8 cellular contexts compared by ENCODE assay signal in the genomic region with DNA sequence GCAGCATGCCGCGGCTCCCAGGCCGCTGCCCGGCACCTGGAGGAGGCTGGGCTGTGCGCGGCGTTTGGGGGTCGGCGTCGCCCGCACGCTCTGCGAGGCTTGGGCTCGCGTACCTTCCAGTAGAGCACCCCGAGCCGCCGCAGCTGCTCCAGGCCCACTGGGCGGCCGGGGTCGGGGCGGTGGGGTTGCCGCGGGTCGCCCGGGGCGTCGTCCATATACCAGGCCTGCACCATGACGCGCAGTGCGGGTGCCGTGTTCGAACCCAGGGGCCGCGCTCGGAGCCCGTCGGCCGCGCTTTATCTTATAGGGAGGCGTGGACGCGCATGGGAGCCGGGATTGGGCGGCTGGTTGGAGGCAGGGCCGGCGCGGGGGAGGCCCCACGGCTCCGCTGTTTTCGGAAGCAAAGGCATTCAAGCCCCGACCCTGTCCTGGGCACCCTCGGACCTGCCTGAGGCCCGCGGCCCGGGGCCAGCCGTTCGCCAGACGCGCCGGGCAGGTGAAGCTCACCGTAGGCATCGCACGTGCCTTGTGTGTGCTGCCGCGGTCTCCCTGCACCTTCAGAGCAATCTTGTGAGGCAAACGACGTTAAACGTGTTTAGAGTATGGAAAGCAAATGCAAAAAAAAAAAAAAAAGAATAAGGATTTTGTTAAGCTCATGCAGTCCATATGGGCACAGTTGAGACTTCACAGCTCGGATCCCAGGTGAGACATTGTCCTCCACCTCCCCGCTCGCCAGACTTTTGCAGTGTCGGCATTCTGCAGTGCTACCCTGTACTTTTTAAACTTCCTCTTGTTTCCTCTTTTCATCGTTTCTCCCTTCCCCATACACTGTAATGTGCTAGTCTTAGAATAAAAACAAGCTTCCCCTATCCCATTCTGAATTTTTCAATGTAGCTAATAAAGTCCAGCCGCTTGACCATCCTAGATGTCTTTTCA. TPM values are rescaled to one million over a fixed set of nuclear protein-coding genes. Genes with fewer than 3 reads are reported as not detected.
DNase-seq lines count a peak whose midpoint lies in the region; ATAC-seq and TF ChIP-seq lines count a peak whose summit lies in the region.

A gene with protein sequence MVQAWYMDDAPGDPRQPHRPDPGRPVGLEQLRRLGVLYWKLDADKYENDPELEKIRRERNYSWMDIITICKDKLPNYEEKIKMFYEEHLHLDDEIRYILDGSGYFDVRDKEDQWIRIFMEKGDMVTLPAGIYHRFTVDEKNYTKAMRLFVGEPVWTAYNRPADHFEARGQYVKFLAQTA (minus strand): TSS at position 277 of the 936 bp plus-strand sequence. CDS start 44 bp downstream, at position 233.

- H3K9ac ChIP-seq in liver (ENCODE audit: low read depth in 1 of 2, low read length in 2 of 2): peak within 1 kb of the TSS; percentile 75 to 88

- H3K4me3 Mint-ChIP-seq in activated CD4-positive, alpha-beta T cell treated with anti-CD3 and anti-CD28 coated beads, Interleukin-2, amount 10 ng/mL, durations not matched to agents 7 days and 5 days: peak within 1 kb of the TSS; percentile 93

- TF ChIP-seq RAD21 in liver (IDR thresholded peaks at IDR 0.05): peak in 1 of 2 donors; percentile 35

- no peaks in the 10 kb centered on the region for H3K9me3 ChIP-seq in liver (ENCODE audit: control insufficient read depth in 4 of 4, low read length in 3 of 4)

- TF ChIP-seq CTCF in liver (IDR thresholded peaks at IDR 0.05; ENCODE audit: low read depth, low read length, missing input control): no peak

- POLR2A ChIA-PET in activated CD4-positive, alpha-beta T cell treated with anti-CD3 and anti-CD28 coated beads, Interleukin-2, amount 10 ng/mL, durations not matched to agents 7 days and 5 days (lab: Charles Lee): interaction anchor here (1.3 kb wide), 1 partner anchor 39 kb away, joined by 3 read pairs; a partner anchor contains a TSS

- no peaks in the 10 kb centered on the region for H3K36me3 ChIP-seq in liver (ENCODE audit: control insufficient read depth in 4 of 4, insufficient read depth in 3 of 4, low read depth in 1 of 4, low read length in 3 of 4)

- 1% methylated on average over 75 of the region's 75 CpGs for WGBS in liver

- peaks cover 11% of the 10 kb centered on the region for H3K9me3 Mint-ChIP-seq in activated CD4-positive, alpha-beta T cell treated with anti-CD3 and anti-CD28 coated beads, Interleukin-2, amount 10 ng/mL, durations not matched to agents 7 days and 5 days

- H3K4me1 ChIP-seq in liver (ENCODE audit: control insufficient read depth in 4 of 4, insufficient read depth in 4 of 4, low read length in 3 of 4): peaks cover 14 to 68% (median 55%) of the 10 kb centered on the region in 4 donors

- CTCF ChIA-PET in activated CD4-positive, alpha-beta T cell treated with anti-CD3 and anti-CD28 coated beads, Interleukin-2, amount 10 ng/mL, durations not matched to agents 7 days and 5 days (lab: Charles Lee): interaction anchor here (1.3 kb wide), 1 partner anchor 132 kb away, joined by 4 read pairs; no protein-coding TSS in a partner anchor

- H3K36me3 Mint-ChIP-seq in activated CD4-positive, alpha-beta T cell treated with anti-CD3 and anti-CD28 coated beads, Interleukin-2, amount 10 ng/mL, durations not matched to agents 7 days and 5 days (ENCODE audit: low read depth): peaks cover 25% of the 10 kb centered on the region

- H3K27ac ChIP-seq in liver (ENCODE audit: low read depth in 1 of 2, low read length in 2 of 2): peak within 1 kb of the TSS; percentile 98 to 99

- peak within 1 kb of the TSS; percentile 59 to 92 (median 87) for H3K4me3 ChIP-seq in liver (ENCODE audit: low read depth in 1 of 3, low read length in 3 of 3)

- peak within 1 kb of the TSS; percentile 91 for H3K27ac Mint-ChIP-seq in activated CD4-positive, alpha-beta T cell treated with anti-CD3 and anti-CD28 coated beads, Interleukin-2, amount 10 ng/mL, durations not matched to agents 7 days and 5 days

- no peaks in the 10 kb centered on the region for H3K27me3 ChIP-seq in liver (ENCODE audit: control insufficient read depth in 4 of 4, insufficient read depth in 4 of 4, low read length in 3 of 4)

- ATAC-seq in GM18909 (IDR thresholded peaks at IDR 0.05; ENCODE audit: poor library complexity, unreplicated experiment) (peak; percentile 67), HG03139 (IDR thresholded peaks at IDR 0.05; ENCODE audit: unreplicated experiment) (peak; percentile 50)

- peak; percentile 46 to 69 for DNase-seq in AML-193 (lab: John Stamatoyannopoulos, UW)
- DNase-seq in NCI-H460 (ENCODE audit: extremely low read depth, low read depth): peak; percentile 65
- DNase-seq in activated CD4-positive, alpha-beta T cell treated with anti-CD3 and anti-CD28 coated beads, Interleukin-2, amount 10 ng/mL, durations not matched to agents 7 days and 5 days: peak; percentile 86
- DNase-seq in dermis blood vessel endothelial cell: peak; percentile 81
- DNase-seq in stimulated activated CD4-positive, alpha-beta T cell treated with anti-CD3 and anti-CD28 coated beads, Interleukin-4, amount 100 ng/mL, for 4 hours: peak; percentile 70 to 75

- H3K27me3 Mint-ChIP-seq in activated CD4-positive, alpha-beta T cell treated with anti-CD3 and anti-CD28 coated beads, Interleukin-2, amount 10 ng/mL, durations not matched to agents 7 days and 5 days: no peaks in the 10 kb centered on the region

- H3K4me1 Mint-ChIP-seq in activated CD4-positive, alpha-beta T cell treated with anti-CD3 and anti-CD28 coated beads, Interleukin-2, amount 10 ng/mL, durations not matched to agents 7 days and 5 days: peaks cover 30% of the 10 kb centered on the region

TF ChIP-seq in liver, 16 proteins besides CTCF, POLR2A, EP300 and RAD21 (continues in another document):
- TF ChIP-seq HNF4A (conservative IDR thresholded peaks at IDR 0.05) (peak in 1 of 2 donors; percentile 14), RXRA (IDR thresholded peaks at IDR 0.05) (peak in 1 of 2 donors; percentile 27), EGR1 (IDR thresholded peaks at IDR 0.05; ENCODE audit: low read depth in 2 of 2) (peak in 1 of 2 donors; percentile 63), HNF4G (IDR thresholded peaks at IDR 0.05) (no peak), GABPA (IDR thresholded peaks at IDR 0.05 in 1 of 2, conservative IDR thresholded peaks at IDR 0.05 in 1 of 2) (no peak), NR2F2 (IDR thresholded peaks at IDR 0.05) (no peak), TAF1 (conservative IDR thresholded peaks at IDR 0.05) (peak; percentile 71), YY1 (IDR thresholded peaks at IDR 0.05) (peak; percentile 38), FOXA2 (IDR thresholded peaks at IDR 0.05) (no peak), JUND (IDR thresholded peaks at IDR 0.05) (no peak), SP1 (IDR thresholded peaks at IDR 0.05) (no peak)
- TF ChIP-seq, protein P1, sequence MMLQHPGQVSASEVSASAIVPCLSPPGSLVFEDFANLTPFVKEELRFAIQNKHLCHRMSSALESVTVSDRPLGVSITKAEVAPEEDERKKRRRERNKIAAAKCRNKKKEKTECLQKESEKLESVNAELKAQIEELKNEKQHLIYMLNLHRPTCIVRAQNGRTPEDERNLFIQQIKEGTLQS (IDR thresholded peaks at IDR 0.05): no peak
- TF ChIP-seq, protein P2, sequence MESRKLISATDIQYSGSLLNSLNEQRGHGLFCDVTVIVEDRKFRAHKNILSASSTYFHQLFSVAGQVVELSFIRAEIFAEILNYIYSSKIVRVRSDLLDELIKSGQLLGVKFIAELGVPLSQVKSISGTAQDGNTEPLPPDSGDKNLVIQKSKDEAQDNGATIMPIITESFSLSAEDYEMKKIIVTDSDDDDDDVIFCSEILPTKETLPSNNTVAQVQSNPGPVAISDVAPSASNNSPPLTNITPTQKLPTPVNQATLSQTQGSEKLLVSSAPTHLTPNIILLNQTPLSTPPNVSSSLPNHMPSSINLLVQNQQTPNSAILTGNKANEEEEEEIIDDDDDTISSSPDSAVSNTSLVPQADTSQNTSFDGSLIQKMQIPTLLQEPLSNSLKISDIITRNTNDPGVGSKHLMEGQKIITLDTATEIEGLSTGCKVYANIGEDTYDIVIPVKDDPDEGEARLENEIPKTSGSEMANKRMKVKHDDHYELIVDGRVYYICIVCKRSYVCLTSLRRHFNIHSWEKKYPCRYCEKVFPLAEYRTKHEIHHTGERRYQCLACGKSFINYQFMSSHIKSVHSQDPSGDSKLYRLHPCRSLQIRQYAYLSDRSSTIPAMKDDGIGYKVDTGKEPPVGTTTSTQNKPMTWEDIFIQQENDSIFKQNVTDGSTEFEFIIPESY (IDR thresholded peaks at IDR 0.05): no peak
- TF ChIP-seq, protein P3, sequence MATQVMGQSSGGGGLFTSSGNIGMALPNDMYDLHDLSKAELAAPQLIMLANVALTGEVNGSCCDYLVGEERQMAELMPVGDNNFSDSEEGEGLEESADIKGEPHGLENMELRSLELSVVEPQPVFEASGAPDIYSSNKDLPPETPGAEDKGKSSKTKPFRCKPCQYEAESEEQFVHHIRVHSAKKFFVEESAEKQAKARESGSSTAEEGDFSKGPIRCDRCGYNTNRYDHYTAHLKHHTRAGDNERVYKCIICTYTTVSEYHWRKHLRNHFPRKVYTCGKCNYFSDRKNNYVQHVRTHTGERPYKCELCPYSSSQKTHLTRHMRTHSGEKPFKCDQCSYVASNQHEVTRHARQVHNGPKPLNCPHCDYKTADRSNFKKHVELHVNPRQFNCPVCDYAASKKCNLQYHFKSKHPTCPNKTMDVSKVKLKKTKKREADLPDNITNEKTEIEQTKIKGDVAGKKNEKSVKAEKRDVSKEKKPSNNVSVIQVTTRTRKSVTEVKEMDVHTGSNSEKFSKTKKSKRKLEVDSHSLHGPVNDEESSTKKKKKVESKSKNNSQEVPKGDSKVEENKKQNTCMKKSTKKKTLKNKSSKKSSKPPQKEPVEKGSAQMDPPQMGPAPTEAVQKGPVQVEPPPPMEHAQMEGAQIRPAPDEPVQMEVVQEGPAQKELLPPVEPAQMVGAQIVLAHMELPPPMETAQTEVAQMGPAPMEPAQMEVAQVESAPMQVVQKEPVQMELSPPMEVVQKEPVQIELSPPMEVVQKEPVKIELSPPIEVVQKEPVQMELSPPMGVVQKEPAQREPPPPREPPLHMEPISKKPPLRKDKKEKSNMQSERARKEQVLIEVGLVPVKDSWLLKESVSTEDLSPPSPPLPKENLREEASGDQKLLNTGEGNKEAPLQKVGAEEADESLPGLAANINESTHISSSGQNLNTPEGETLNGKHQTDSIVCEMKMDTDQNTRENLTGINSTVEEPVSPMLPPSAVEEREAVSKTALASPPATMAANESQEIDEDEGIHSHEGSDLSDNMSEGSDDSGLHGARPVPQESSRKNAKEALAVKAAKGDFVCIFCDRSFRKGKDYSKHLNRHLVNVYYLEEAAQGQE (IDR thresholded peaks at IDR 0.05): peak; percentile 54

RNA-seq across cellular contexts. Expression of the gene that starts here (rescaled TPM):
- total RNA-seq in NCI-H460 (2014; rRNA removed; shearing (Covaris generic)): 27.7 and 28.5 TPM in 2 replicates
- 32.6 and 39.6 TPM in 2 replicates for polyA plus RNA-seq in NCI-H460 (2014; cell fraction: nucleus; rRNA removed)
- 10 to 100 TPM; 45.7 to 48.2 TPM for total RNA-seq in activated CD4-positive, alpha-beta T cell treated with anti-CD3 and anti-CD28 coated beads, Interleukin-2, amount 10 ng/mL, durations not matched to agents 7 days and 5 days
- 50.9 and 68.4 TPM in 2 replicates for total RNA-seq in dermis blood vessel endothelial cell
- total RNA-seq in liver: 100 to 1,000 TPM in 1 of 2 donors, 10 to 100 TPM in 1; 56.2 to 154 TPM
- 100 to 1,000 TPM; 163 to 660 TPM for polyA plus RNA-seq in liver

Comparison
In these comparisons a context has a peak if more than half of its experiments do, and no peak if none do; other contexts are left out.
1. Peak in every context shown above with its lines: DNase-seq, ATAC-seq, H3K4me3 ChIP-seq and H3K27ac ChIP-seq.